Comparison of ENCODE assay signal across 1 cellular context in the genomic region with DNA sequence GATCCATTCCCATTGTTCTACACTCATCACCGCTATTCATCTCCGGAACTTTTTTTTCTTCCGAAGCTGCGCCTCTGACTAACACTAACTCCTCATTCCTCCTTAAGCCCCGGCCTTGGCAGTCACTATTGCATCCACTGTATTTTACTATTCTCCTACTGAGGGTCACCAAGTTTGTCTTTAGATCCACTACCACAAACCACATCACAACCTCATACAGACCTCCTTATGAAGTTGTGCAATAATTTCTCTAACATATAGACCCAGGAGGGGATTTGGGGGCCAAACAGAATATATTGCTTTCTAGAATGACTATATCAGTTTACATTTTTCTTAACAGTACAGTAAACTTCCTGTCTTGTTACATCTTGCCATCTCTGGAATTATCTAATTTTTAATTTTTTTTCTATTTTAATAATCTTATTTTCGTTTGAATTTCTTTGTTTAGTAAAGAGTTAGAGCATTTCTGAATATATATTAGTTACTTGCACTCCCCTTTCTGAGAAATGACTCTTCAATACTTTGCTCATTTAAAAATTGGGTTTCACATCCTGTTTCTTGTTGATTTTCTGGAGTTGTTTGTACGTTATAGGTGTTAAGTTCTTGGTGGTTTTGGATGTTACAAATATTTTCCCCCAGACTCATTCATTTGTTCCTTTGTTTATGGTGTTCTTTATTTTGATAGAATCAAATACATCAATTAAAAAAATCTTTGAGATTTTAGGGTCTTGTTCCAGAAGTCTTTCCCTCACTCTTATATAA.
A peak's percentile ranks its signal among the peaks of the same experiment; 100 is the strongest.
TF ChIP-seq lines count a peak whose summit lies in the region.

No MANE protein-coding gene starts in this region.

TF ChIP-seq in GM12878, 131 proteins besides CTCF, POLR2A, EP300 and RAD21 (continued from another document):
- TF ChIP-seq ATF3 (IDR thresholded peaks at IDR 0.05; ENCODE audit: borderline replicate concordance, extremely low read depth, low read depth, low read length) (no peak), IKZF1 (conservative IDR thresholded peaks at IDR 0.05) (0 out of 2 replicates have a peak, but pooled peaks have one; percentile 29), ATF7 (IDR thresholded peaks at IDR 0.05; ENCODE audit: low read depth) (peak; percentile 75), MTA2 (IDR thresholded peaks at IDR 0.05; ENCODE audit: low read depth) (peak; percentile 92), BHLHE40 (IDR thresholded peaks at IDR 0.05; ENCODE audit: borderline replicate concordance in 1 of 2, low read depth in 2 of 2, low read length in 1 of 2) (no peak), ZNF24 (IDR thresholded peaks at IDR 0.05) (peak; percentile 99), MLLT1 (IDR thresholded peaks at IDR 0.05) (0 out of 2 replicates have a peak, but pooled peaks have one; percentile 26), IKZF2 (IDR thresholded peaks at IDR 0.05) (peak; percentile 72 to 81; a peak in 2 of 4 replicates), MEF2B (IDR thresholded peaks at IDR 0.05; ENCODE audit: partially characterized antibody, poor library complexity, severe bottlenecking) (peak; percentile 39), CUX1 (IDR thresholded peaks at IDR 0.05; ENCODE audit: insufficient replicate concordance, low read depth, low read length) (peak; percentile 18)
- TF ChIP-seq, protein P1, sequence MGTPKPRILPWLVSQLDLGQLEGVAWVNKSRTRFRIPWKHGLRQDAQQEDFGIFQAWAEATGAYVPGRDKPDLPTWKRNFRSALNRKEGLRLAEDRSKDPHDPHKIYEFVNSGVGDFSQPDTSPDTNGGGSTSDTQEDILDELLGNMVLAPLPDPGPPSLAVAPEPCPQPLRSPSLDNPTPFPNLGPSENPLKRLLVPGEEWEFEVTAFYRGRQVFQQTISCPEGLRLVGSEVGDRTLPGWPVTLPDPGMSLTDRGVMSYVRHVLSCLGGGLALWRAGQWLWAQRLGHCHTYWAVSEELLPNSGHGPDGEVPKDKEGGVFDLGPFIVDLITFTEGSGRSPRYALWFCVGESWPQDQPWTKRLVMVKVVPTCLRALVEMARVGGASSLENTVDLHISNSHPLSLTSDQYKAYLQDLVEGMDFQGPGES (IDR thresholded peaks at IDR 0.05): no peak
